In genomic region chr3:136860541-136860940, GRCh38 we compare ENCODE assay signal across 9 cellular contexts. TPM values are rescaled to one million over a fixed set of nuclear protein-coding genes. Genes with fewer than 3 reads are reported as not detected.
DNase-seq lines count a peak whose midpoint lies in the region; ATAC-seq, FAIRE-seq and TF ChIP-seq lines count a peak whose summit lies in the region.
"Had no signal": no experiment of that assay in that cellular context is flagged by ENCODE, and none has a peak within 500 bp of the region (broad histone marks: within the 10 kb centered on the region; RNA-seq: fewer than 3 reads in every experiment).

No MANE protein-coding gene starts in this region.

- H3K4me1 ChIP-seq in DOHH2 (ENCODE audit: control insufficient read depth, low read length): peaks cover 62% of the 10 kb centered on the region
- no peaks in the 10 kb centered on the region for H3K4me1 ChIP-seq in colonic mucosa
- peaks cover 11% of the 10 kb centered on the region for H3K4me1 ChIP-seq in neuron (ENCODE audit: insufficient read depth, low read length)

- H3K27ac ChIP-seq in DOHH2 (ENCODE audit: low read depth, low read length): 0 out of 2 replicates have a peak overlapping the region, but pooled peaks have one; percentile 91
- H3K27ac ChIP-seq in colonic mucosa: no peak overlapping the region

- DNase-seq in NCI-H146 (lab: John Stamatoyannopoulos, UW): peak; percentile 93
- no peak for DNase-seq in colonic mucosa
- no peak for DNase-seq in globus pallidus (ENCODE audit: low spot score)
- no peak for DNase-seq in HTR-8/SVneo (ENCODE audit: insufficient read length, low spot score)
- no peak for DNase-seq in pons (ENCODE audit: low spot score)
- DNase-seq: foreskin melanocyte had no signal

- H3K79me2 ChIP-seq in DOHH2 (ENCODE audit: control insufficient read depth, low read length): peaks cover 89% of the 10 kb centered on the region

- H3K4me2 ChIP-seq in DOHH2 (ENCODE audit: low read length): peak overlapping the region; percentile 99

- peak overlapping the region; percentile 98 for H3K4me3 ChIP-seq in DOHH2 (ENCODE audit: low read length)
- H3K4me3 ChIP-seq in colonic mucosa: peak overlapping the region; percentile 93
- peak overlapping the region; percentile 57 for H3K4me3 ChIP-seq in neuron (ENCODE audit: low read length)

- no peak for TF ChIP-seq CTCF in DOHH2 (IDR thresholded peaks at IDR 0.05; ENCODE audit: low read depth, low read length, poor library complexity, severe bottlenecking)
- no peak for TF ChIP-seq CTCF in colonic mucosa (IDR thresholded peaks at IDR 0.05)

- H3K9me3 ChIP-seq in DOHH2 (ENCODE audit: control insufficient read depth, insufficient read depth, low read length): no peaks in the 10 kb centered on the region
- no peaks in the 10 kb centered on the region for H3K9me3 ChIP-seq in colonic mucosa
- H3K9me3 ChIP-seq in neuron (ENCODE audit: low read length): peaks cover 8% of the 10 kb centered on the region

- 0 out of 2 replicates have a peak, but pooled peaks cover 3% of the 10 kb centered on the region for H4K20me1 ChIP-seq in DOHH2 (ENCODE audit: control insufficient read depth, insufficient read depth, low read depth, low read length)

- no peak for ATAC-seq in HG03378 (IDR thresholded peaks at IDR 0.05; ENCODE audit: unreplicated experiment)

- H3K9ac ChIP-seq in colonic mucosa (ENCODE audit: low read depth in 2 of 2, low read length in 2 of 2): peak overlapping the region in 1 of 2 donors; percentile 89

- H2AFZ ChIP-seq in neuron (ENCODE audit: low read depth, low read length): no peak overlapping the region

- FAIRE-seq in HTR-8/SVneo (lab: Jason Lieb, UNC): no peak

- peaks cover 5% of the 10 kb centered on the region for H3F3A ChIP-seq in DOHH2 (ENCODE audit: control insufficient read depth, insufficient read depth)

- no peaks in the 10 kb centered on the region for H3K9me2 ChIP-seq in DOHH2 (replicated peaks; ENCODE audit: control insufficient read depth, low read length)

- intact Hi-C loops in colonic mucosa (cut with DNase I): loop anchor here (10.0 kb wide), 1 partner anchor 54 kb away; no protein-coding TSS in a partner anchor

- H3K27me3 ChIP-seq in DOHH2 (ENCODE audit: control insufficient read depth, low read length): no peaks in the 10 kb centered on the region
- no peaks in the 10 kb centered on the region for H3K27me3 ChIP-seq in colonic mucosa
- no peaks in the 10 kb centered on the region for H3K27me3 ChIP-seq in neuron (ENCODE audit: insufficient read depth, low read length)

- peaks cover 35% of the 10 kb centered on the region for H3K36me3 ChIP-seq in DOHH2 (ENCODE audit: control insufficient read depth, low read length)
- no peaks in the 10 kb centered on the region for H3K36me3 ChIP-seq in colonic mucosa
- peaks cover 6% of the 10 kb centered on the region for H3K36me3 ChIP-seq in neuron (ENCODE audit: insufficient read depth, low read length)

RNA-seq across cellular contexts. Expression of gene NCK1, which starts 1.5 kb away (rescaled TPM):
- 10 to 100 TPM; 33.8 to 72.3 TPM for total RNA-seq in colonic mucosa

RNA-seq across cellular contexts. Expression of gene SLC35G2, which starts 41.6 kb away (rescaled TPM):
- 1 to 10 TPM in 1 of 2 donors, under 1 TPM in 1; 0.74 to 1.2 TPM for total RNA-seq in colonic mucosa
